In the genomic region with DNA sequence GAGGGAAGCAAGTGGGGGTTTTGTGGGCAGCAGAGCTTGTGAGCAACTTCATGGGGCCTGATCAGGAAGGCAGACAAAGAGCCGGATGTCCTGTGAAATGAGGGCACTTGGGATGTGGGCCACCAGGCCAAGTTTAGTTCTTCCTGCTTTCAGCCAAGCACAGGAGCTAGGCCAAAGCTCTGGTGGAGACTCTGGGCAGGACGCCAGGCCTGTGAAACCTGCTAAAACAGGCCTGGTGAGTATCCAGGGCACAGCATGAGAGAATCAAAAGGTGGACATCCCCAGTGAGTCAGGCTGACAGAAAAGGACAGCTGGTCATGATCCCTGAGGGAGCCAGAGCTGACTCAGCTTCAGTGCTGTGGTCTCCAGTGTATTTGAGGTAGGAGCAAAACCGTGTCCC, we compare ENCODE assay signal across 8 cellular contexts.
DNase-seq lines count a peak whose midpoint lies in the region; ATAC-seq and TF ChIP-seq lines count a peak whose summit lies in the region.

No MANE protein-coding gene starts in this region.

- H3K79me1 ChIP-seq in H9 (ENCODE audit: insufficient read depth, low read depth, low read length, poor library complexity, severe bottlenecking): no peaks in the 10 kb centered on the region

- no peaks in the 10 kb centered on the region for H3K36me3 Mint-ChIP-seq in endothelial cell (ENCODE audit: low read depth, unreplicated experiment)
- no peaks in the 10 kb centered on the region; a peak in 2 of 7 replicates for H3K36me3 Mint-ChIP-seq in H9 (ENCODE audit: insufficient read depth in 1 of 3, low read depth in 3 of 3)

- H3T11ph ChIP-seq in H9 (ENCODE audit: low read length): no peak overlapping the region

- no peak overlapping the region for H3K14ac ChIP-seq in H9 (ENCODE audit: insufficient read depth, low read length)

- in situ Hi-C loops in brain microvascular endothelial cell (cut with HindIII; ENCODE audit: low pct_ligation_motif_present, low sequenced_read_pairs): no loop called here

- no peak overlapping the region for H2BK12ac ChIP-seq in H9 (ENCODE audit: insufficient read length, low read depth, low read length)

- TF ChIP-seq CTCF in brain microvascular endothelial cell (IDR thresholded peaks at IDR 0.05; ENCODE audit: low read depth, low read length, missing control alignments) (no peak), endothelial cell (IDR thresholded peaks at IDR 0.05; ENCODE audit: unreplicated experiment) (no peak), H9 (conservative IDR thresholded peaks at IDR 0.05) (no peak)

- no peaks in the 10 kb centered on the region for H3K4me1 ChIP-seq in effector memory CD4-positive, alpha-beta T cell (ENCODE audit: control insufficient read depth, insufficient read depth, low read length, poor library complexity, severe bottlenecking)
- H3K4me1 ChIP-seq in H9 (ENCODE audit: insufficient read depth, low read length): no peaks in the 10 kb centered on the region; the same call in 1 of the 2 replicates

- WGBS in H9 (ENCODE audit: extremely low coverage, insufficient read length, low lambda C conversion rate): no CpG with 5 or more reads among the region's 3 CpGs

- H4K5ac ChIP-seq in H9 (ENCODE audit: insufficient read length, low read depth, low read length): no peak overlapping the region

- H3K23ac ChIP-seq in H9 (ENCODE audit: insufficient read length, low read depth, low read length): no peak overlapping the region

- H2AFZ ChIP-seq in H9 (ENCODE audit: low read length): no peak overlapping the region

- no peak overlapping the region for H4K91ac ChIP-seq in H9 (ENCODE audit: insufficient read length, low read depth, low read length)

- H3K4me1 Mint-ChIP-seq in endothelial cell (ENCODE audit: unreplicated experiment) (no peaks in the 10 kb centered on the region), H9 (no peaks in the 10 kb centered on the region)

- H3K4me3 Mint-ChIP-seq in endothelial cell (ENCODE audit: unreplicated experiment) (no peak overlapping the region), H9 (no peak overlapping the region)

- no peaks in the 10 kb centered on the region for H3K27me3 Mint-ChIP-seq in endothelial cell (ENCODE audit: unreplicated experiment)
- no peaks in the 10 kb centered on the region for H3K27me3 Mint-ChIP-seq in H9 (ENCODE audit: low read depth)

- H2BK120ac ChIP-seq in H9 (ENCODE audit: low read depth, low read length, poor library complexity, severe bottlenecking): no peak overlapping the region

- no peak overlapping the region for H3K4me3 ChIP-seq in brain microvascular endothelial cell (ENCODE audit: low read depth, low read length)
- H3K4me3 ChIP-seq in effector memory CD4-positive, alpha-beta T cell (ENCODE audit: insufficient read depth, low read depth, low read length, poor library complexity, severe bottlenecking): no peak overlapping the region

- H3K9me3 Mint-ChIP-seq in endothelial cell (ENCODE audit: unreplicated experiment) (no peaks in the 10 kb centered on the region), H9 (peaks cover 0 to 3% of the 10 kb centered on the region in 2 experiments; a peak in 3 of 5 replicates)

- H3K27ac Mint-ChIP-seq in endothelial cell (ENCODE audit: unreplicated experiment) (no peak overlapping the region), H9 (peak overlapping the region in 1 of 3 experiments; percentile 53; a peak in 2 of 7 replicates)

- H3K27ac ChIP-seq in brain microvascular endothelial cell: no peak overlapping the region
- no peak overlapping the region for H3K27ac ChIP-seq in substantia nigra (ENCODE audit: low read depth, low read length, poor library complexity, severe bottlenecking)
- H3K27ac ChIP-seq in effector memory CD4-positive, alpha-beta T cell (ENCODE audit: insufficient read depth, low read length, poor library complexity, severe bottlenecking): no peak overlapping the region
- no peak overlapping the region for H3K27ac ChIP-seq in H9 (ENCODE audit: insufficient read length, low read depth, low read length)

- no peak overlapping the region for H2BK5ac ChIP-seq in H9 (ENCODE audit: insufficient read length, low read length)

- H3K79me2 ChIP-seq in H9 (ENCODE audit: insufficient read depth, low read length): no peaks in the 10 kb centered on the region

- H3K56ac ChIP-seq in H9 (ENCODE audit: insufficient read length, low read depth, low read length): no peak overlapping the region

- no peaks in the 10 kb centered on the region for H3K23me2 ChIP-seq in H9 (ENCODE audit: insufficient read length, low read depth, low read length, poor library complexity, severe bottlenecking)

- no peaks in the 10 kb centered on the region for H3K36me3 ChIP-seq in brain microvascular endothelial cell (replicated peaks)
- H3K36me3 ChIP-seq in effector memory CD4-positive, alpha-beta T cell (ENCODE audit: control insufficient read depth, insufficient read depth, low read length): no peaks in the 10 kb centered on the region

- H2BK20ac ChIP-seq in H9 (ENCODE audit: low read depth, low read length, poor library complexity, severe bottlenecking): no peak overlapping the region

- H2BK15ac ChIP-seq in H9 (ENCODE audit: low read depth, low read length): no peak overlapping the region

- H4K8ac ChIP-seq in H9 (replicated peaks; ENCODE audit: insufficient read length, low read depth, low read length): no peak overlapping the region

- peak; percentile 92 for DNase-seq in HPDE6-E6E7 (ENCODE audit: extremely low spot score)
- DNase-seq in brain microvascular endothelial cell: peak; percentile 65
- DNase-seq in iris pigment epithelial cell (ENCODE audit: low read depth): peak; percentile 52
- peak in 40 of 49 donors; percentile 5 to 88 (median 42) for DNase-seq in substantia nigra (lab: John Stamatoyannopoulos, UW)
- DNase-seq in effector memory CD4-positive, alpha-beta T cell: no peak
- no peak for DNase-seq in endothelial cell (ENCODE audit: low spot score)
- DNase-seq in H9: no peak

- H3K9ac ChIP-seq in H9 (ENCODE audit: extremely low read depth, insufficient read length, low read length): no peak overlapping the region

- no peak for ATAC-seq in HG03354 (IDR thresholded peaks at IDR 0.05; ENCODE audit: poor library complexity, severe bottlenecking, unreplicated experiment)

- H3K9me3 ChIP-seq in effector memory CD4-positive, alpha-beta T cell (ENCODE audit: control insufficient read depth, low read length): no peaks in the 10 kb centered on the region
- H3K9me3 ChIP-seq in H9 (ENCODE audit: control insufficient read depth, low read depth, low read length): no peaks in the 10 kb centered on the region

- no peak overlapping the region for H3K4ac ChIP-seq in H9 (ENCODE audit: low read depth, low read length)

- H3K4me2 ChIP-seq in H9 (ENCODE audit: insufficient read depth, insufficient read length, low read length): no peak overlapping the region

- no peak overlapping the region for H3K18ac ChIP-seq in H9 (ENCODE audit: insufficient read length, low read depth, low read length)

- H2AK5ac ChIP-seq in H9 (ENCODE audit: insufficient read length, low read length): no peak overlapping the region

- H4K20me1 ChIP-seq in H9 (ENCODE audit: control insufficient read depth, insufficient read depth, insufficient read length): no peaks in the 10 kb centered on the region

- H3K27me3 ChIP-seq in brain microvascular endothelial cell (replicated peaks) (no peaks in the 10 kb centered on the region), H9 (ENCODE audit: insufficient read depth, low read length) (no peaks in the 10 kb centered on the region)
- H3K27me3 ChIP-seq in effector memory CD4-positive, alpha-beta T cell (replicated peaks; ENCODE audit: control insufficient read depth, insufficient read depth, low read length, poor library complexity, severe bottlenecking): no peaks in the 10 kb centered on the region

Comparison
In these comparisons a context has a peak if more than half of its experiments do, and no peak if none do; other contexts are left out.
1. DNase-seq: peak in HPDE6-E6E7 (single experiment), brain microvascular endothelial cell (single experiment), iris pigment epithelial cell (single experiment) and substantia nigra (40 of 49); none in effector memory CD4-positive, alpha-beta T cell (0 of 3), endothelial cell (single experiment) and H9 (single experiment).